3 cellular contexts compared by ENCODE assay signal in the genomic region with DNA sequence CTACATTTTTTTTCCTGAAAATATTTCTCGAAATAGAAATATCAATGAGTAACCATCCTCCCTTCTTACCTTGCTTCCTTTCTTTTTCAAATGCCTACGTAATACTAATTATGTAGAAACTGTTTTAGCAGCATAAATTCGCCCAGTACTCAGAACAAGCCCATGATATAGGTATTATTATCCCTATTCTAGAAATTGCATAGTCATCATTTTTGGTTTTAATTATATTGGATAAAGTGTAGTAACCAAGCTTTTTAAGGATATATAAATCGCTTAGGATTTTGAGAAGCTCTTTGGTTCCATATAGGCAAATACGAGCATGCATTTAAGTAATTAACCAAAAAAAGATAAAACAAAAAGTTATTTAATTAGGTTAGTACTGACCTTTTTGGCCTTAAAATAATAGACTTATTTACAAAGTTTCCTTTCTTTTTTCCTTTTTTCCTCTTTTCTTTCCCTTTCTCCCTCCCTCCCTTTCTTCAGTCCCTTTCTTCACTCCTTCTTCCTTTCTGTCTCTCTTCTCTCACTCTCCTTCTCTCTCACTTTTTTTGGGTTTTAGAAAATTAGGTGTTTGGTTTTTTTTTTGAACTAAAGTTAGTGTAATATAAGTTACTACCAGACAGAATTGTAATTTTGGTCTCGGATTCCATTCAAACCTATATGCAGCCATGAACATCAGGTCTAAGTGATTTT.
A peak's percentile ranks its signal among the peaks of the same experiment; 100 is the strongest.
TF ChIP-seq lines count a peak whose summit lies in the region.

No MANE protein-coding gene starts in this region.

TF ChIP-seq in HepG2, 621 proteins besides CTCF, POLR2A, EP300 and RAD21:
- no peak for TF ChIP-seq ZNF550 (CRISPR knock-in tag; IDR thresholded peaks at IDR 0.05; ENCODE audit: borderline replicate concordance)
- no peak for TF ChIP-seq KLF12 (CRISPR knock-in tag; IDR thresholded peaks at IDR 0.05; ENCODE audit: borderline replicate concordance)
- TF ChIP-seq MAFK (conservative IDR thresholded peaks at IDR 0.05 in 1 of 2, IDR thresholded peaks at IDR 0.05 in 1 of 2; ENCODE audit: low read length in 2 of 2): peak; percentile 98 to 100
- TF ChIP-seq, protein P1, sequence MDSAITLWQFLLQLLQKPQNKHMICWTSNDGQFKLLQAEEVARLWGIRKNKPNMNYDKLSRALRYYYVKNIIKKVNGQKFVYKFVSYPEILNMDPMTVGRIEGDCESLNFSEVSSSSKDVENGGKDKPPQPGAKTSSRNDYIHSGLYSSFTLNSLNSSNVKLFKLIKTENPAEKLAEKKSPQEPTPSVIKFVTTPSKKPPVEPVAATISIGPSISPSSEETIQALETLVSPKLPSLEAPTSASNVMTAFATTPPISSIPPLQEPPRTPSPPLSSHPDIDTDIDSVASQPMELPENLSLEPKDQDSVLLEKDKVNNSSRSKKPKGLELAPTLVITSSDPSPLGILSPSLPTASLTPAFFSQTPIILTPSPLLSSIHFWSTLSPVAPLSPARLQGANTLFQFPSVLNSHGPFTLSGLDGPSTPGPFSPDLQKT (CRISPR knock-in tag; IDR thresholded peaks at IDR 0.05; ENCODE audit: borderline replicate concordance): no peak
- no peak for TF ChIP-seq ZNF230 (CRISPR knock-in tag; IDR thresholded peaks at IDR 0.05)
- TF ChIP-seq, protein P2, sequence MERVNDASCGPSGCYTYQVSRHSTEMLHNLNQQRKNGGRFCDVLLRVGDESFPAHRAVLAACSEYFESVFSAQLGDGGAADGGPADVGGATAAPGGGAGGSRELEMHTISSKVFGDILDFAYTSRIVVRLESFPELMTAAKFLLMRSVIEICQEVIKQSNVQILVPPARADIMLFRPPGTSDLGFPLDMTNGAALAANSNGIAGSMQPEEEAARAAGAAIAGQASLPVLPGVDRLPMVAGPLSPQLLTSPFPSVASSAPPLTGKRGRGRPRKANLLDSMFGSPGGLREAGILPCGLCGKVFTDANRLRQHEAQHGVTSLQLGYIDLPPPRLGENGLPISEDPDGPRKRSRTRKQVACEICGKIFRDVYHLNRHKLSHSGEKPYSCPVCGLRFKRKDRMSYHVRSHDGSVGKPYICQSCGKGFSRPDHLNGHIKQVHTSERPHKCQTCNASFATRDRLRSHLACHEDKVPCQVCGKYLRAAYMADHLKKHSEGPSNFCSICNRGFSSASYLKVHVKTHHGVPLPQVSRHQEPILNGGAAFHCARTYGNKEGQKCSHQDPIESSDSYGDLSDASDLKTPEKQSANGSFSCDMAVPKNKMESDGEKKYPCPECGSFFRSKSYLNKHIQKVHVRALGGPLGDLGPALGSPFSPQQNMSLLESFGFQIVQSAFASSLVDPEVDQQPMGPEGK (CRISPR knock-in tag; IDR thresholded peaks at IDR 0.05): no peak
- TF ChIP-seq TAF15 (IDR thresholded peaks at IDR 0.05; ENCODE audit: low read depth, low read length, poor library complexity, severe bottlenecking): no peak
- no peak for TF ChIP-seq ZNF619 (CRISPR knock-in tag; IDR thresholded peaks at IDR 0.05)
- TF ChIP-seq GPN1 (CRISPR knock-in tag; IDR thresholded peaks at IDR 0.05; ENCODE audit: borderline replicate concordance): no peak
- no peak for TF ChIP-seq ZNF75D (CRISPR knock-in tag; IDR thresholded peaks at IDR 0.05; ENCODE audit: borderline replicate concordance)
- TF ChIP-seq ZNF879 (CRISPR knock-in tag; IDR thresholded peaks at IDR 0.05): no peak
- peak; percentile 21 for TF ChIP-seq HNRNPK (IDR thresholded peaks at IDR 0.05; ENCODE audit: low read depth, low read length, poor library complexity, severe bottlenecking)
- TF ChIP-seq, protein P3, sequence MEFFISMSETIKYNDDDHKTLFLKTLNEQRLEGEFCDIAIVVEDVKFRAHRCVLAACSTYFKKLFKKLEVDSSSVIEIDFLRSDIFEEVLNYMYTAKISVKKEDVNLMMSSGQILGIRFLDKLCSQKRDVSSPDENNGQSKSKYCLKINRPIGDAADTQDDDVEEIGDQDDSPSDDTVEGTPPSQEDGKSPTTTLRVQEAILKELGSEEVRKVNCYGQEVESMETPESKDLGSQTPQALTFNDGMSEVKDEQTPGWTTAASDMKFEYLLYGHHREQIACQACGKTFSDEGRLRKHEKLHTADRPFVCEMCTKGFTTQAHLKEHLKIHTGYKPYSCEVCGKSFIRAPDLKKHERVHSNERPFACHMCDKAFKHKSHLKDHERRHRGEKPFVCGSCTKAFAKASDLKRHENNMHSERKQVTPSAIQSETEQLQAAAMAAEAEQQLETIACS (CRISPR knock-in tag; IDR thresholded peaks at IDR 0.05): no peak
- TF ChIP-seq MAFF (IDR thresholded peaks at IDR 0.05; ENCODE audit: low read depth, low read length): peak; percentile 99

TF ChIP-seq in HEK293, 187 proteins besides CTCF, POLR2A, EP300 and RAD21:
- TF ChIP-seq PRDM1 (tag by site-specific recombination; IDR thresholded peaks at IDR 0.05): peak; percentile 90
- TF ChIP-seq, protein P2 (tag by site-specific recombination; IDR thresholded peaks at IDR 0.05): no peak
- TF ChIP-seq, protein P4, sequence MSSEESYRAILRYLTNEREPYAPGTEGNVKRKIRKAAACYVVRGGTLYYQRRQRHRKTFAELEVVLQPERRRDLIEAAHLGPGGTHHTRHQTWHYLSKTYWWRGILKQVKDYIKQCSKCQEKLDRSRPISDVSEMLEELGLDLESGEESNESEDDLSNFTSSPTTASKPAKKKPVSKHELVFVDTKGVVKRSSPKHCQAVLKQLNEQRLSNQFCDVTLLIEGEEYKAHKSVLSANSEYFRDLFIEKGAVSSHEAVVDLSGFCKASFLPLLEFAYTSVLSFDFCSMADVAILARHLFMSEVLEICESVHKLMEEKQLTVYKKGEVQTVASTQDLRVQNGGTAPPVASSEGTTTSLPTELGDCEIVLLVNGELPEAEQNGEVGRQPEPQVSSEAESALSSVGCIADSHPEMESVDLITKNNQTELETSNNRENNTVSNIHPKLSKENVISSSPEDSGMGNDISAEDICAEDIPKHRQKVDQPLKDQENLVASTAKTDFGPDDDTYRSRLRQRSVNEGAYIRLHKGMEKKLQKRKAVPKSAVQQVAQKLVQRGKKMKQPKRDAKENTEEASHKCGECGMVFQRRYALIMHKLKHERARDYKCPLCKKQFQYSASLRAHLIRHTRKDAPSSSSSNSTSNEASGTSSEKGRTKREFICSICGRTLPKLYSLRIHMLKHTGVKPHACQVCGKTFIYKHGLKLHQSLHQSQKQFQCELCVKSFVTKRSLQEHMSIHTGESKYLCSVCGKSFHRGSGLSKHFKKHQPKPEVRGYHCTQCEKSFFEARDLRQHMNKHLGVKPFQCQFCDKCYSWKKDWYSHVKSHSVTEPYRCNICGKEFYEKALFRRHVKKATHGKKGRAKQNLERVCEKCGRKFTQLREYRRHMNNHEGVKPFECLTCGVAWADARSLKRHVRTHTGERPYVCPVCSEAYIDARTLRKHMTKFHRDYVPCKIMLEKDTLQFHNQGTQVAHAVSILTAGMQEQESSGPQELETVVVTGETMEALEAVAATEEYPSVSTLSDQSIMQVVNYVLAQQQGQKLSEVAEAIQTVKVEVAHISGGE (tag by site-specific recombination; conservative IDR thresholded peaks at IDR 0.05; ENCODE audit: low read depth): no peak

TF ChIP-seq in H1, 55 proteins besides CTCF, POLR2A, EP300 and RAD21:
- TF ChIP-seq SP4 (IDR thresholded peaks at IDR 0.05; ENCODE audit: low read length): no peak
- TF ChIP-seq MAFK (IDR thresholded peaks at IDR 0.05; ENCODE audit: low read depth, low read length): peak; percentile 96
- no peak for TF ChIP-seq ZNF274 (IDR thresholded peaks at IDR 0.05; ENCODE audit: borderline replicate concordance, extremely low read depth, low read length)
- TF ChIP-seq BCL11A (IDR thresholded peaks at IDR 0.05; ENCODE audit: low read depth in 2 of 2, low read length in 2 of 2): no peak
TF ChIP-seq in H1: peak in this region for 1.
